Comparison of ENCODE assay signal across 9 cellular contexts in genomic region chr19:41691268-41691970, GRCh38. TPM values are rescaled to one million over a fixed set of nuclear protein-coding genes. Genes with fewer than 3 reads are reported as not detected.
A peak's percentile ranks its signal among the peaks of the same experiment; 100 is the strongest.
DNase-seq lines count a peak whose midpoint lies in the region; ATAC-seq, FAIRE-seq and TF ChIP-seq lines count a peak whose summit lies in the region.
"Had no signal": no experiment of that assay in that cellular context is flagged by ENCODE, and none has a peak within 500 bp of the region (broad histone marks: within the 10 kb centered on the region; RNA-seq: fewer than 3 reads in every experiment).

No MANE protein-coding gene starts in this region.

- H3K36me3 Mint-ChIP-seq in activated CD4-positive, alpha-beta T cell treated with anti-CD3 and anti-CD28 coated beads for 36 hours (ENCODE audit: low read depth), result no peaks in the 10 kb centered on the region
- no peaks in the 10 kb centered on the region for H3K36me3 Mint-ChIP-seq in astrocyte (ENCODE audit: low read depth, unreplicated experiment)

- H3K79me2 ChIP-seq in astrocyte (ENCODE audit: insufficient read depth, low read length), result no peaks in the 10 kb centered on the region

- TF ChIP-seq CTCF in NB4 (IDR thresholded peaks at IDR 0.05; ENCODE audit: low read depth, low read length), result peak; percentile 53
- TF ChIP-seq CTCF in astrocyte (IDR thresholded peaks at IDR 0.05; ENCODE audit: insufficient read depth, low read depth, low read length), result peak; percentile 34
- peak; percentile 52 for TF ChIP-seq CTCF in neutrophil (IDR thresholded peaks at IDR 0.05)

- CTCF ChIA-PET in activated CD4-positive, alpha-beta T cell treated with anti-CD3 and anti-CD28 coated beads for 36 hours (lab: Charles Lee), result interaction anchor here (0.7 to 6.7 kb wide), 14 partner anchors 9 to 337 kb away, joined by 3 to 74 read pairs (median 4); no protein-coding TSS in a partner anchor

- FAIRE-seq in astrocyte (lab: Jason Lieb, UNC), result no peak

- H3K4me1 Mint-ChIP-seq in activated CD4-positive, alpha-beta T cell treated with anti-CD3 and anti-CD28 coated beads for 36 hours, result no peaks in the 10 kb centered on the region
- no peaks in the 10 kb centered on the region for H3K4me1 Mint-ChIP-seq in astrocyte (ENCODE audit: low read depth, unreplicated experiment)

- POLR2A ChIA-PET in activated CD4-positive, alpha-beta T cell treated with anti-CD3 and anti-CD28 coated beads for 36 hours (lab: Charles Lee), result no interaction called here

- no peak overlapping the region for H3K27ac Mint-ChIP-seq in activated CD4-positive, alpha-beta T cell treated with anti-CD3 and anti-CD28 coated beads for 36 hours
- no peak overlapping the region for H3K27ac Mint-ChIP-seq in astrocyte (ENCODE audit: unreplicated experiment)

- H3K27ac ChIP-seq in astrocyte (ENCODE audit: low read depth, low read length) (no peak overlapping the region), neutrophil (no peak overlapping the region)

- ATAC-seq in activated CD4-positive, alpha-beta T cell treated with anti-CD3 and anti-CD28 coated beads for 36 hours, result peak; percentile 58

- peaks cover 5% of the 10 kb centered on the region for H3K9me3 Mint-ChIP-seq in activated CD4-positive, alpha-beta T cell treated with anti-CD3 and anti-CD28 coated beads for 36 hours (ENCODE audit: low read depth)
- H3K9me3 Mint-ChIP-seq in astrocyte (ENCODE audit: unreplicated experiment), result peaks cover 4% of the 10 kb centered on the region

- H3K9me3 ChIP-seq in astrocyte (ENCODE audit: insufficient read depth, low read depth, low read length) (no peaks in the 10 kb centered on the region), neutrophil (no peaks in the 10 kb centered on the region), MG63 (0 out of 2 replicates have a peak, but pooled peaks cover 4% of the 10 kb centered on the region)

- H3K36me3 ChIP-seq in astrocyte (ENCODE audit: insufficient read depth, low read length) (no peaks in the 10 kb centered on the region), neutrophil (no peaks in the 10 kb centered on the region), MG63 (no peaks in the 10 kb centered on the region)

- H4K20me1 ChIP-seq in astrocyte (ENCODE audit: insufficient read depth, low read length), result no peaks in the 10 kb centered on the region

- peaks cover 19% of the 10 kb centered on the region for H3K27me3 Mint-ChIP-seq in activated CD4-positive, alpha-beta T cell treated with anti-CD3 and anti-CD28 coated beads for 36 hours
- H3K27me3 Mint-ChIP-seq in astrocyte (ENCODE audit: low read depth, unreplicated experiment), result peaks cover 77% of the 10 kb centered on the region

- H3K4me3 ChIP-seq in NB4 (ENCODE audit: low read depth, low read length) (no peak overlapping the region), astrocyte (ENCODE audit: insufficient read depth, low read depth, low read length) (no peak overlapping the region), neutrophil (ENCODE audit: low read depth in 1 of 2, low read length in 1 of 2) (no peak overlapping the region), MG63 (no peak overlapping the region)

- H3K4me1 ChIP-seq in astrocyte (ENCODE audit: insufficient read depth, low read length) (no peaks in the 10 kb centered on the region), neutrophil (ENCODE audit: control insufficient read depth in 1 of 2, insufficient read depth in 1 of 2, low read depth in 1 of 2, low read length in 1 of 2) (no peaks in the 10 kb centered on the region)

- no peak for TF ChIP-seq POLR2A in NB4 (IDR thresholded peaks at IDR 0.05; ENCODE audit: extremely low read depth, insufficient read length)

- no peak overlapping the region for H2AFZ ChIP-seq in astrocyte (ENCODE audit: low read depth, low read length)

- no peak overlapping the region for H3K4me2 ChIP-seq in astrocyte (ENCODE audit: low read length)

- H3K4me3 Mint-ChIP-seq in activated CD4-positive, alpha-beta T cell treated with anti-CD3 and anti-CD28 coated beads for 36 hours, result no peak overlapping the region
- no peak overlapping the region for H3K4me3 Mint-ChIP-seq in astrocyte (ENCODE audit: unreplicated experiment)

- peak; percentile 52 for DNase-seq in activated CD4-positive, alpha-beta T cell treated with anti-CD3 and anti-CD28 coated beads for 36 hours
- DNase-seq in activated CD4-positive, alpha-beta T cell treated with anti-CD3 and anti-CD28 coated beads for 1 hour, result no peak
- DNase-seq in NB4 (ENCODE audit: low read depth), result peak; percentile 7
- no peak for DNase-seq in astrocyte (ENCODE audit: low read depth)
- DNase-seq in NCI-H226, result no peak
- no peak for DNase-seq in occipital lobe (lab: John Stamatoyannopoulos, UW)
- DNase-seq in MG63, result no peak

- intact Hi-C loops in activated CD4-positive, alpha-beta T cell treated with anti-CD3 and anti-CD28 coated beads for 36 hours (cut with DNase I, micrococcal nuclease), result loop anchor here (5.0 kb wide), 1 partner anchor 49 kb away; no protein-coding TSS in a partner anchor

- no peak overlapping the region for H3K9ac ChIP-seq in astrocyte (ENCODE audit: low read length)

- no peaks in the 10 kb centered on the region for H3K27me3 ChIP-seq in astrocyte (ENCODE audit: insufficient read depth, low read length)
- H3K27me3 ChIP-seq in neutrophil, result peaks cover 91% of the 10 kb centered on the region
- H3K27me3 ChIP-seq in MG63, result peaks cover 7% of the 10 kb centered on the region

RNA-seq across cellular contexts. Expression of gene CEACAM7, which starts 3.3 kb away (rescaled TPM):
- total RNA-seq in activated CD4-positive, alpha-beta T cell treated with anti-CD3 and anti-CD28 coated beads for 36 hours, result not detected
- total RNA-seq in astrocyte (not detected in 2 replicates), occipital lobe (not detected)
- total RNA-seq in MG63 (2014; rRNA removed; shearing (Covaris generic); ENCODE audit: low replicate concordance), result not detected in 2 replicates
- total RNA-seq: renal cortical epithelial cell had no signal

RNA-seq across cellular contexts. Expression of gene CEACAM5, which starts 17.0 kb away (rescaled TPM):
- not detected for total RNA-seq in activated CD4-positive, alpha-beta T cell treated with anti-CD3 and anti-CD28 coated beads for 36 hours
- not detected in 2 replicates for total RNA-seq in astrocyte
- not detected for total RNA-seq in occipital lobe
- not detected in 2 replicates for total RNA-seq in MG63 (2014; rRNA removed; shearing (Covaris generic); ENCODE audit: low replicate concordance)
- total RNA-seq: renal cortical epithelial cell had no signal

Comparison
In these comparisons a context has a peak if more than half of its experiments do, and no peak if none do; other contexts are left out.
1. DNase-seq: peak in activated CD4-positive, alpha-beta T cell treated with anti-CD3 and anti-CD28 coated beads for 36 hours (single experiment) and NB4 (single experiment); none in activated CD4-positive, alpha-beta T cell treated with anti-CD3 and anti-CD28 coated beads for 1 hour (single experiment), astrocyte (single experiment), NCI-H226 (single experiment), occipital lobe (single experiment) and MG63 (single experiment).
2. Peak in every context shown above with its lines, with median percentiles within 50 percentile points of each other: CTCF ChIP-seq.